ENCODE assay signal across 11 cellular contexts in the genomic region with DNA sequence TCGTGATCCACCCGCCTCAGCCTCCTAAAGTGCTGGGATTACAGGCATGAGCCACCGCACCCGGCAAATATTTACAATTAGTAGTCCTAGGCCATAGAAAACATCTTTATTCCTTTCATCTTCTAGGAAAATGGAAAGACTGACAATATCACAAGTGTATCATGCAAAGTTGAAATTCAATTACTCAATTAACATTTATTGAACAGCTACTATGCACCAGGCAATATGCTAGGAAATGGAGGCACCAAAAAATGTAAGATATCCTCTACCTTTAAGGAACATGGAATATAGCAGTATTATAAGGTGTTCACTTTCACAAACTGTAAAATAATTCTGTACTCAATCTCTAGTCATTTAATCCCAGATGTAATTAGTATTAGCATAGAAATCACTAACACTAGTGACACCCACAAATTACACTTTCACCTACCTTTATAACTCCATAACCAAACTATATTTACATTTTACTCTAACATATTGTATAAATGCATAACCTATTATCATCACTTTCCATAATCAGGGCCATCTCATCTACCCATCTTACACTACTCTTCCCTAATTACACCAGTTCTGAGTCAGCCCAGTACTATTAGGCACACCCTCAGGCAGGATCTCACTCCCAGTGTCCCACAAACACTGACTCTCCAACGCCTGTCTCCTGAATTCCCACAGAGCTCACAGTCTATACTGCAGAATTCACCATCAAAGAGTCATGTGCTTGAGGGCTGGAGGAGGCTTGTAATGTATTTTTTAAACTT. TPM values are rescaled to one million over a fixed set of nuclear protein-coding genes. Genes with fewer than 3 reads are reported as not detected.
A peak's percentile ranks its signal among the peaks of the same experiment; 100 is the strongest.
DNase-seq lines count a peak whose midpoint lies in the region; ATAC-seq and TF ChIP-seq lines count a peak whose summit lies in the region.
"Had no signal": no experiment of that assay in that cellular context is flagged by ENCODE, and none has a peak within 500 bp of the region (broad histone marks: within the 10 kb centered on the region; RNA-seq: fewer than 3 reads in every experiment).

No MANE protein-coding gene starts in this region.

- peaks cover 12 to 15% of the 10 kb centered on the region in 2 experiments for H3K4me1 ChIP-seq in trophoblast cell (ENCODE audit: control insufficient read depth in 1 of 2, insufficient read depth in 2 of 2, low read length in 2 of 2)

- H3K79me1 ChIP-seq in trophoblast cell (ENCODE audit: low read length): peaks cover 2% of the 10 kb centered on the region

- peak overlapping the region; percentile 85 for H3K4ac ChIP-seq in trophoblast cell (ENCODE audit: low read depth, low read length)

- TF ChIP-seq CTCF in RWPE1 (conservative IDR thresholded peaks at IDR 0.05; ENCODE audit: low read depth): no peak

- no peaks in the 10 kb centered on the region for H3K9me3 ChIP-seq in trophoblast cell (ENCODE audit: insufficient read depth, low read depth, low read length)

- H2BK12ac ChIP-seq in trophoblast cell (ENCODE audit: low read length): no peak overlapping the region

- H3K4me2 ChIP-seq in trophoblast cell (ENCODE audit: low read length): no peak overlapping the region

- DNase-seq in EL: peak; percentile 90
- peak; percentile 71 for DNase-seq in RWPE1 (ENCODE audit: low spot score)
- DNase-seq in fibroblast of peridontal ligament (ENCODE audit: extremely low read depth): peak; percentile 62
- peak; percentile 63 to 77 for DNase-seq in trophoblast cell
- DNase-seq in LoVo (ENCODE audit: low spot score): no peak
- DNase-seq in HUDEP-2 (lab: John Stamatoyannopoulos, UW; ENCODE audit: unreplicated experiment in 76 of 76): no peak
- DNase-seq: activated CD4-positive, alpha-beta T cell treated with anti-CD3 and anti-CD28 coated beads for 1 hour; activated effector memory CD4-positive, alpha-beta T cell treated with Interleukin-2 at 50 U/mL for 16 hours; NCI-H2171 had no signal

- no peak overlapping the region for H2AFZ ChIP-seq in trophoblast cell (ENCODE audit: insufficient read depth, low read length, poor library complexity)

- no peak overlapping the region for H2BK5ac ChIP-seq in trophoblast cell (ENCODE audit: low read depth, low read length, poor library complexity)

- H3K23ac ChIP-seq in trophoblast cell (ENCODE audit: low read length): no peak overlapping the region

- H3K79me2 ChIP-seq in trophoblast cell (ENCODE audit: control insufficient read depth, insufficient read depth, low read length, poor library complexity): peaks cover 27% of the 10 kb centered on the region

- CTCF ChIA-PET in RWPE1 (lab: Yijun Ruan, JAX): interaction anchor here (0.7 to 1.4 kb wide), 2 partner anchors 41 to 56 kb away, joined by 4 read pairs; no protein-coding TSS in a partner anchor

- ATAC-seq in HG03139 (IDR thresholded peaks at IDR 0.05; ENCODE audit: unreplicated experiment) (no peak), HG03571 (IDR thresholded peaks at IDR 0.05; ENCODE audit: unreplicated experiment) (no peak)

- no peak overlapping the region for H3K4me3 ChIP-seq in trophoblast cell (ENCODE audit: low read depth, low read length)

- peaks cover 3 to 6% of the 10 kb centered on the region in 2 experiments for H3K36me3 ChIP-seq in trophoblast cell (ENCODE audit: control insufficient read depth in 1 of 2, insufficient read depth in 2 of 2, low read length in 2 of 2)

- POLR2A ChIA-PET in RWPE1 (lab: Yijun Ruan, JAX; ENCODE audit: low non-redundant PET): interaction anchor here (0.6 kb wide), 1 partner anchor 82 kb away, joined by 4 read pairs; no protein-coding TSS in a partner anchor

- no CpG with 5 or more reads among the region's 5 CpGs for WGBS in trophoblast cell (ENCODE audit: extremely low coverage, insufficient coverage, insufficient read length)

- H3K27me3 ChIP-seq in trophoblast cell (ENCODE audit: insufficient read depth, low read length): no peaks in the 10 kb centered on the region

- H3K27ac ChIP-seq in RWPE1 (peak overlapping the region; percentile 14; the same call in 1 of the 2 replicates), trophoblast cell (ENCODE audit: low read depth, low read length) (no peak overlapping the region)

- no peak overlapping the region for H3K14ac ChIP-seq in trophoblast cell (ENCODE audit: low read length)

- no peak overlapping the region for H2BK120ac ChIP-seq in trophoblast cell (ENCODE audit: insufficient read depth, low read length, poor library complexity)

- H3K9ac ChIP-seq in trophoblast cell (ENCODE audit: low read length): no peak overlapping the region

- no peak overlapping the region for H4K12ac ChIP-seq in trophoblast cell (ENCODE audit: low read depth, low read length)

- H2AK5ac ChIP-seq in trophoblast cell (ENCODE audit: low read length): no peak overlapping the region

- no peak overlapping the region for H4K91ac ChIP-seq in trophoblast cell (ENCODE audit: low read depth, low read length)

- H3K18ac ChIP-seq in trophoblast cell (ENCODE audit: low read length): no peak overlapping the region

- H4K8ac ChIP-seq in trophoblast cell (ENCODE audit: low read depth, low read length): no peak overlapping the region

RNA-seq across cellular contexts. Expression of a gene that starts 10.4 kb away (rescaled TPM):
- polyA plus RNA-seq in trophoblast cell (2013): 213 and 229 TPM in 2 replicates

Comparison
In these comparisons a context has a peak if more than half of its experiments do, and no peak if none do; other contexts are left out.
1. DNase-seq: peak in EL (single experiment), RWPE1 (single experiment), fibroblast of peridontal ligament (single experiment) and trophoblast cell (2 of 2); none in LoVo (single experiment) and HUDEP-2 (0 of 76).